Comparison of ENCODE assay signal across 9 cellular contexts in genomic region chr2:200861617-200862016, GRCh38. TPM values are rescaled to one million over a fixed set of nuclear protein-coding genes. Genes with fewer than 3 reads are reported as not detected.
DNase-seq lines count a peak whose midpoint lies in the region; ATAC-seq, FAIRE-seq and TF ChIP-seq lines count a peak whose summit lies in the region.
"Had no signal": no experiment of that assay in that cellular context is flagged by ENCODE, and none has a peak within 500 bp of the region (broad histone marks: within the 10 kb centered on the region; RNA-seq: fewer than 3 reads in every experiment).

No MANE protein-coding gene starts in this region.

- no peaks in the 10 kb centered on the region for H3K27me3 Mint-ChIP-seq in naive thymus-derived CD8-positive, alpha-beta T cell

- H3K36me3 Mint-ChIP-seq in naive thymus-derived CD8-positive, alpha-beta T cell = peaks cover 30 to 69% (median 64%) of the 10 kb centered on the region in 3 donors

- peaks cover 73% of the 10 kb centered on the region for H3K79me2 ChIP-seq in Karpas-422 (ENCODE audit: low read length)

- peaks cover 23% of the 10 kb centered on the region for H3K4me1 ChIP-seq in Karpas-422 (ENCODE audit: low read length)
- H3K4me1 ChIP-seq in colonic mucosa = peaks cover 12% of the 10 kb centered on the region

- TF ChIP-seq CTCF in AG09309 (IDR thresholded peaks at IDR 0.05; ENCODE audit: control insufficient read depth, insufficient read depth, low read depth, low read length, missing control alignments) (no peak), colonic mucosa (IDR thresholded peaks at IDR 0.05) (no peak)

- intact Hi-C loops in colonic mucosa (cut with DNase I) = no loop called here

- POLR2A ChIA-PET in naive thymus-derived CD8-positive, alpha-beta T cell (lab: Charles Lee) = interaction anchor here (0.7 to 1.9 kb wide), 4 partner anchors 12 to 50 kb away, joined by 3 to 6 read pairs (median 5); partner anchors contain the start of genes BZW1, NIF3L1 and PPIL3

- peaks cover 11% of the 10 kb centered on the region; the same call in 1 of the 2 replicates for H4K20me1 ChIP-seq in Karpas-422 (ENCODE audit: insufficient read depth, low read depth, low read length)

- H3K4me1 Mint-ChIP-seq in naive thymus-derived CD8-positive, alpha-beta T cell = peaks cover 34 to 67% (median 64%) of the 10 kb centered on the region in 4 donors

- no peak for FAIRE-seq in GM19239 (lab: Jason Lieb, UNC)

- H3K9me2 ChIP-seq in Karpas-422 (replicated peaks; ENCODE audit: insufficient read depth, low read length) = no peaks in the 10 kb centered on the region

- H3K27ac ChIP-seq in Karpas-422 (ENCODE audit: low read length) (peak overlapping the region; percentile 41; the same call in 1 of the 2 replicates), colonic mucosa (peak overlapping the region; percentile 100)

- H2AFZ ChIP-seq in Karpas-422 (ENCODE audit: low read length) = no peak overlapping the region

- peak overlapping the region; percentile 90 to 100 (median 99) for H3K27ac Mint-ChIP-seq in naive thymus-derived CD8-positive, alpha-beta T cell

- no peaks in the 10 kb centered on the region for H3K27me3 ChIP-seq in Karpas-422 (ENCODE audit: low read length)
- no peaks in the 10 kb centered on the region for H3K27me3 ChIP-seq in colonic mucosa

- peak overlapping the region; percentile 73 for H3K4me2 ChIP-seq in Karpas-422 (ENCODE audit: low read depth, low read length, poor library complexity, severe bottlenecking)

- H3K9ac ChIP-seq in Karpas-422 (ENCODE audit: low read length) (peak overlapping the region; percentile 90), colonic mucosa (ENCODE audit: low read depth in 2 of 2, low read length in 2 of 2) (peak overlapping the region; percentile 3 to 61)

- ATAC-seq in naive thymus-derived CD8-positive, alpha-beta T cell = no peak
- no peak for ATAC-seq in HG03520 (IDR thresholded peaks at IDR 0.05; ENCODE audit: unreplicated experiment)
- ATAC-seq in HG02885 (IDR thresholded peaks at IDR 0.05; ENCODE audit: poor library complexity, unreplicated experiment) = no peak

- H3K4me3 ChIP-seq in AG09309 (ENCODE audit: control insufficient read depth, low read depth, low read length) (peak overlapping the region; percentile 72), Karpas-422 (ENCODE audit: low read length) (peak overlapping the region; percentile 76), colonic mucosa (peak overlapping the region; percentile 96)

- DNase-seq in AG09309 (ENCODE audit: low read depth) (no peak), Karpas-422 (no peak), colonic mucosa (no peak), NCI-H2081 (lab: John Stamatoyannopoulos, UW) (no peak), GM19239 (ENCODE audit: insufficient read length, low spot score) (no peak)
- no peak for DNase-seq in naive thymus-derived CD8-positive, alpha-beta T cell
- DNase-seq: NCI-H510A treated with DMSO at 0.1 percent for 48 hours had no signal

- peaks cover 53% of the 10 kb centered on the region for H3K36me3 ChIP-seq in Karpas-422 (ENCODE audit: insufficient read depth, low read length)
- peaks cover 18% of the 10 kb centered on the region for H3K36me3 ChIP-seq in colonic mucosa

- H3K9me3 Mint-ChIP-seq in naive thymus-derived CD8-positive, alpha-beta T cell = peaks cover 0 to 3% (median 0%) of the 10 kb centered on the region in 9 donors

- H3K4me3 Mint-ChIP-seq in naive thymus-derived CD8-positive, alpha-beta T cell = peak overlapping the region; percentile 85 to 100 (median 95)

- no peaks in the 10 kb centered on the region for H3K9me3 ChIP-seq in Karpas-422 (ENCODE audit: low read length)
- H3K9me3 ChIP-seq in colonic mucosa = no peaks in the 10 kb centered on the region

RNA-seq across cellular contexts. Expression of gene CLK1, which starts 2.8 kb away (rescaled TPM):
- 54.7 and 119 TPM in 2 replicates for total RNA-seq in Karpas-422 (2014; rRNA removed; shearing (Covaris generic); ENCODE audit: low replicate concordance)
- total RNA-seq in colonic mucosa = 10 to 100 TPM; 49.4 to 59.5 TPM
- 100 to 1,000 TPM; 348 to 356 TPM for total RNA-seq in naive thymus-derived CD8-positive, alpha-beta T cell
- 10 to 100 TPM; 13.6 to 45.3 (median 15.5) TPM for polyA plus RNA-seq in naive thymus-derived CD8-positive, alpha-beta T cell

RNA-seq across cellular contexts. Expression of gene PPIL3, which starts 27.3 kb away (rescaled TPM):
- 38.2 and 96.6 TPM in 2 replicates for total RNA-seq in Karpas-422 (2014; rRNA removed; shearing (Covaris generic); ENCODE audit: low replicate concordance)
- total RNA-seq in colonic mucosa = 10 to 100 TPM; 20.1 to 32.8 TPM
- 10 to 100 TPM; 41.0 to 42.6 TPM for total RNA-seq in naive thymus-derived CD8-positive, alpha-beta T cell
- polyA plus RNA-seq in naive thymus-derived CD8-positive, alpha-beta T cell = 10 to 100 TPM; 22.3 to 38.3 (median 29.6) TPM

RNA-seq across cellular contexts. Expression of gene NIF3L1, which starts 27.6 kb away (rescaled TPM):
- total RNA-seq in Karpas-422 (2014; rRNA removed; shearing (Covaris generic); ENCODE audit: low replicate concordance) = 28.6 and 71.4 TPM in 2 replicates
- 10 to 100 TPM; 26.7 to 38.4 TPM for total RNA-seq in colonic mucosa
- total RNA-seq in naive thymus-derived CD8-positive, alpha-beta T cell = 10 to 100 TPM; 32.1 to 37.3 TPM
- 10 to 100 TPM; 15.6 to 24.0 (median 18.7) TPM for polyA plus RNA-seq in naive thymus-derived CD8-positive, alpha-beta T cell

RNA-seq across cellular contexts. Expression of gene BZW1, which starts 49.9 kb away (rescaled TPM):
- 202 and 260 TPM in 2 replicates for total RNA-seq in Karpas-422 (2014; rRNA removed; shearing (Covaris generic); ENCODE audit: low replicate concordance)
- 100 to 1,000 TPM; 253 to 257 TPM for total RNA-seq in colonic mucosa
- 100 to 1,000 TPM; 175 to 204 TPM for total RNA-seq in naive thymus-derived CD8-positive, alpha-beta T cell
- polyA plus RNA-seq in naive thymus-derived CD8-positive, alpha-beta T cell = 100 to 1,000 TPM; 222 to 285 (median 243) TPM
